In the genomic region with DNA sequence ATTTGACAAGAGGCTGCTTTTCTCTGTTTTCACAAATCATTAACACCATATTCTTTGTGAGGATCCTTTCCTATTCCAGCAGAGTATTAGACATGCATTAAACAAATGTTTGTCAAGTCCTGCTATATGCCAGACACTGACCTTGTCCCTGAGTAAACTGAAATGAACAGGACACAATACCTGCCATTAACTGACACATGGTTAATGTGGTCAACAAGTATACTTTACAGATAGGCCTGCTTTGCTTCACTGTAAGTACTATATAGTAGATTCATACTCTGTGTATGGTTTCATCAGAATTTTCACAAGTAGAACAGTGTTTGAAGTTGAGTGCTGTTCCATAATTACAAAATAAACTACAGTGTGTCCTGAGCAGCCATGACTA, we compare ENCODE assay signal across 25 cellular contexts. TPM values are rescaled to one million over a fixed set of nuclear protein-coding genes. Genes with fewer than 3 reads are reported as not detected.
A peak's percentile ranks its signal among the peaks of the same experiment; 100 is the strongest.
DNase-seq lines count a peak whose midpoint lies in the region; ATAC-seq and TF ChIP-seq lines count a peak whose summit lies in the region.
"Had no signal": no experiment of that assay in that cellular context is flagged by ENCODE, and none has a peak within 500 bp of the region (broad histone marks: within the 10 kb centered on the region; RNA-seq: fewer than 3 reads in every experiment).

No MANE protein-coding gene starts in this region.

- no peak overlapping the region for H2BK120ac ChIP-seq in H9 (ENCODE audit: low read depth, low read length, poor library complexity, severe bottlenecking)

- intact Hi-C loops in psoas muscle (cut with DNase I): no loop called here
- intact Hi-C loops in CD8-positive, alpha-beta T cell (cut with DNase I, micrococcal nuclease): no loop called here

- no peak overlapping the region for H2BK15ac ChIP-seq in H9 (ENCODE audit: low read depth, low read length)

- H3K9me3 ChIP-seq in H9 (ENCODE audit: control insufficient read depth, low read depth, low read length): no peaks in the 10 kb centered on the region
- H3K9me3 ChIP-seq in hepatocyte (ENCODE audit: low read depth): no peaks in the 10 kb centered on the region
- H3K9me3 ChIP-seq in psoas muscle: no peaks in the 10 kb centered on the region
- no peaks in the 10 kb centered on the region for H3K9me3 ChIP-seq in GM23248 (ENCODE audit: low read depth)
- H3K9me3 ChIP-seq in CD8-positive, alpha-beta T cell (ENCODE audit: low read length): no peaks in the 10 kb centered on the region
- H3K9me3 ChIP-seq: BLaER1, suprapubic skin had no signal

- TF ChIP-seq CTCF in H9 (conservative IDR thresholded peaks at IDR 0.05): no peak
- TF ChIP-seq CTCF in hepatocyte (IDR thresholded peaks at IDR 0.05; ENCODE audit: poor library complexity): no peak
- no peak for TF ChIP-seq CTCF in psoas muscle (IDR thresholded peaks at IDR 0.05)
- TF ChIP-seq CTCF in CD8-positive, alpha-beta T cell (IDR thresholded peaks at IDR 0.05): no peak

- H3K23me2 ChIP-seq in H9 (ENCODE audit: insufficient read length, low read depth, low read length, poor library complexity, severe bottlenecking): peaks cover 2% of the 10 kb centered on the region

- H3K36me3 ChIP-seq in hepatocyte (replicated peaks; ENCODE audit: insufficient read depth, low read depth): no peaks in the 10 kb centered on the region
- H3K36me3 ChIP-seq in psoas muscle (ENCODE audit: insufficient read depth in 1 of 2, low read depth in 1 of 2): peaks cover 6 to 40% of the 10 kb centered on the region in 2 donors
- H3K36me3 ChIP-seq in GM23248 (ENCODE audit: low read depth): no peaks in the 10 kb centered on the region
- no peaks in the 10 kb centered on the region for H3K36me3 ChIP-seq in CD8-positive, alpha-beta T cell (ENCODE audit: insufficient read depth, low read length)

- no peak overlapping the region for H3K4ac ChIP-seq in H9 (ENCODE audit: low read depth, low read length)

- peaks cover 14% of the 10 kb centered on the region for H3K36me3 Mint-ChIP-seq in activated naive CD4-positive, alpha-beta T cell treated with anti-CD3 and anti-CD28 coated beads, Interleukin-2, amount 50 U/mL, for 24 hours
- H3K36me3 Mint-ChIP-seq in H9 (ENCODE audit: insufficient read depth in 1 of 3, low read depth in 3 of 3): peaks cover 33 to 64% (median 53%) of the 10 kb centered on the region in 3 experiments; a peak in 6 of 7 replicates
- peaks cover 70% of the 10 kb centered on the region for H3K36me3 Mint-ChIP-seq in CD8-positive, alpha-beta T cell

- CTCF ChIA-PET in CD8-positive, alpha-beta T cell (lab: Charles Lee): no interaction called here

- H3K27ac Mint-ChIP-seq in activated naive CD4-positive, alpha-beta T cell treated with anti-CD3 and anti-CD28 coated beads, Interleukin-2, amount 50 U/mL, for 24 hours: no peak overlapping the region
- H3K27ac Mint-ChIP-seq in H9: 0 out of 7 replicates have a peak overlapping the region, but pooled peaks of 2 of the 3 experiments have one; percentile 19 to 41
- H3K27ac Mint-ChIP-seq in CD8-positive, alpha-beta T cell: no peak overlapping the region
- H3K27ac Mint-ChIP-seq: mesothelial cell of epicardium; stimulated activated memory B cell treated with anti-CD40 and anti-IgM and Interleukin-4, amounts not matched to agents 10 μg/mL and 1 μg/mL and 100 μg/mL, for 72 hours had no signal

- H3K9ac ChIP-seq in H9 (ENCODE audit: extremely low read depth, insufficient read length, low read length): no peak overlapping the region
- H3K9ac ChIP-seq in GM23248: no peak overlapping the region
- H3K9ac ChIP-seq: BLaER1 had no signal

- H3K4me2 ChIP-seq in H9 (ENCODE audit: insufficient read depth, insufficient read length, low read length): no peak overlapping the region
- peak overlapping the region; percentile 39 for H3K4me2 ChIP-seq in hepatocyte
- no peak overlapping the region for H3K4me2 ChIP-seq in GM23248 (ENCODE audit: unreplicated experiment)
- H3K4me2 ChIP-seq: BLaER1 had no signal

- H3T11ph ChIP-seq in H9 (ENCODE audit: low read length): no peak overlapping the region

- H3K27ac ChIP-seq in H9 (ENCODE audit: insufficient read length, low read depth, low read length) (no peak overlapping the region), hepatocyte (peak overlapping the region; percentile 26), psoas muscle (peak overlapping the region; percentile 96), GM23248 (no peak overlapping the region)
- no peak overlapping the region for H3K27ac ChIP-seq in CD8-positive, alpha-beta T cell (ENCODE audit: low read depth, low read length)
- H3K27ac ChIP-seq: BLaER1, suprapubic skin had no signal

- H3K18ac ChIP-seq in H9 (ENCODE audit: insufficient read length, low read depth, low read length): no peak overlapping the region

- H3K9me2 ChIP-seq in hepatocyte (replicated peaks; ENCODE audit: insufficient read depth): no peaks in the 10 kb centered on the region
- no peaks in the 10 kb centered on the region for H3K9me2 ChIP-seq in GM23248 (ENCODE audit: insufficient read depth)

- ATAC-seq in psoas muscle: no peak
- no peak for ATAC-seq in CD8-positive, alpha-beta T cell
- ATAC-seq: Panc1; stimulated activated memory B cell treated with anti-CD40 and anti-IgM and Interleukin-4, amounts not matched to agents 10 μg/mL and 1 μg/mL and 100 μg/mL, for 72 hours had no signal

- POLR2A ChIA-PET in CD8-positive, alpha-beta T cell (lab: Charles Lee): interaction anchor here (1.0 kb wide), 1 partner anchor 120 kb away, joined by 3 read pairs; no protein-coding TSS in a partner anchor

- no peak overlapping the region for H4K5ac ChIP-seq in H9 (ENCODE audit: insufficient read length, low read depth, low read length)

- H3K4me1 Mint-ChIP-seq in activated naive CD4-positive, alpha-beta T cell treated with anti-CD3 and anti-CD28 coated beads, Interleukin-2, amount 50 U/mL, for 24 hours: peaks cover 91% of the 10 kb centered on the region
- H3K4me1 Mint-ChIP-seq in H9: peaks cover 19 to 22% of the 10 kb centered on the region in 2 experiments
- H3K4me1 Mint-ChIP-seq in CD8-positive, alpha-beta T cell (ENCODE audit: low read depth): peaks cover 80% of the 10 kb centered on the region

- H3K4me1 ChIP-seq in H9 (ENCODE audit: insufficient read depth, low read length) (no peaks in the 10 kb centered on the region), hepatocyte (ENCODE audit: insufficient read depth) (peaks cover 14% of the 10 kb centered on the region), psoas muscle (peaks cover 64% of the 10 kb centered on the region), GM23248 (ENCODE audit: insufficient read depth) (peaks cover 22% of the 10 kb centered on the region)
- H3K4me1 ChIP-seq in CD8-positive, alpha-beta T cell (ENCODE audit: insufficient read depth, low read length): peaks cover 47% of the 10 kb centered on the region

- H3K27me3 Mint-ChIP-seq in activated naive CD4-positive, alpha-beta T cell treated with anti-CD3 and anti-CD28 coated beads, Interleukin-2, amount 50 U/mL, for 24 hours: no peaks in the 10 kb centered on the region
- H3K27me3 Mint-ChIP-seq in H9 (ENCODE audit: low read depth): no peaks in the 10 kb centered on the region; the same call in 1 of the 2 replicates
- H3K27me3 Mint-ChIP-seq in CD8-positive, alpha-beta T cell (ENCODE audit: low read depth): no peaks in the 10 kb centered on the region
- H3K27me3 Mint-ChIP-seq: naive B cell; stimulated activated memory B cell treated with anti-CD40 and anti-IgM and Interleukin-4, amounts not matched to agents 10 μg/mL and 1 μg/mL and 100 μg/mL, for 72 hours had no signal

- no peak for DNase-seq in activated naive CD4-positive, alpha-beta T cell (lab: John Stamatoyannopoulos, UW)
- DNase-seq in H9 (no peak), hepatocyte (ENCODE audit: low spot score) (no peak), psoas muscle (no peak), erythroblast (lab: John Stamatoyannopoulos, UW) (no peak), GM23248 (no peak)
- DNase-seq in CD8-positive, alpha-beta T cell: no peak
- DNase-seq: ACHN; activated CD4-positive, alpha-beta T cell treated with anti-CD3 and anti-CD28 coated beads, Interleukin-2, amount 50 U/mL, for 1 hour; activated effector memory CD4-positive, alpha-beta T cell treated with Interleukin-2 at 50 U/mL for 16 hours; cerebellar nuclear complex; glutamatergic neuron; naive B cell; NCI-H1092 treated with DMSO at 0.1 percent for 48 hours; NCI-H187; NCI-H2171 treated with DMSO at 0.1 percent for 48 hours; NCI-H524 treated with DMSO at 0.1 percent for 48 hours; SIG-M5; stimulated activated CD4-positive, alpha-beta T cell treated with anti-CD3 and anti-CD28 coated beads, Interleukin-4, amount 100 ng/mL, for 24 hours had no signal

- H3K27me3 ChIP-seq in H9 (ENCODE audit: insufficient read depth, low read length) (no peaks in the 10 kb centered on the region), hepatocyte (no peaks in the 10 kb centered on the region), psoas muscle (ENCODE audit: insufficient read depth in 3 of 3, low read length in 2 of 3) (no peaks in the 10 kb centered on the region), GM23248 (replicated peaks; ENCODE audit: insufficient read depth) (no peaks in the 10 kb centered on the region)
- H3K27me3 ChIP-seq in CD8-positive, alpha-beta T cell (ENCODE audit: insufficient read depth, low read length): no peaks in the 10 kb centered on the region
- H3K27me3 ChIP-seq: BLaER1, suprapubic skin had no signal

- no peak overlapping the region for H2AFZ ChIP-seq in H9 (ENCODE audit: low read length)
- H2AFZ ChIP-seq in hepatocyte: no peak overlapping the region
- H2AFZ ChIP-seq in GM23248: no peak overlapping the region

- peaks cover 45% of the 10 kb centered on the region; the same call in 1 of the 2 replicates for H3K79me2 ChIP-seq in H9 (ENCODE audit: insufficient read depth, low read length)
- peaks cover 99% of the 10 kb centered on the region for H3K79me2 ChIP-seq in hepatocyte
- peaks cover 100% of the 10 kb centered on the region for H3K79me2 ChIP-seq in GM23248 (ENCODE audit: insufficient read depth)

- TF ChIP-seq POLR2A in erythroblast (IDR thresholded peaks at IDR 0.05; ENCODE audit: low read length): no peak

- no peaks in the 10 kb centered on the region for H3K9me3 Mint-ChIP-seq in activated naive CD4-positive, alpha-beta T cell treated with anti-CD3 and anti-CD28 coated beads, Interleukin-2, amount 50 U/mL, for 24 hours
- H3K9me3 Mint-ChIP-seq in H9: no peaks in the 10 kb centered on the region; a peak in 1 of 5 replicates
- no peaks in the 10 kb centered on the region for H3K9me3 Mint-ChIP-seq in CD8-positive, alpha-beta T cell
- H3K9me3 Mint-ChIP-seq: mesothelial cell of epicardium; naive B cell; stimulated activated memory B cell treated with anti-CD40 and anti-IgM and Interleukin-4, amounts not matched to agents 10 μg/mL and 1 μg/mL and 100 μg/mL, for 72 hours had no signal

- no peak overlapping the region for H4K8ac ChIP-seq in H9 (replicated peaks; ENCODE audit: insufficient read length, low read depth, low read length)

- in situ Hi-C loops in GM23248 (cut with MboI): no loop called here

- H2BK5ac ChIP-seq in H9 (ENCODE audit: insufficient read length, low read length): no peak overlapping the region

- H3F3A ChIP-seq in GM23248 (ENCODE audit: insufficient read depth): no peaks in the 10 kb centered on the region

- H2BK12ac ChIP-seq in H9 (ENCODE audit: insufficient read length, low read depth, low read length): no peak overlapping the region

- peaks cover 4% of the 10 kb centered on the region for H3K79me1 ChIP-seq in H9 (ENCODE audit: insufficient read depth, low read depth, low read length, poor library complexity, severe bottlenecking)

- H2AK5ac ChIP-seq in H9 (ENCODE audit: insufficient read length, low read length): no peak overlapping the region

- no peak overlapping the region for H2BK20ac ChIP-seq in H9 (ENCODE audit: low read depth, low read length, poor library complexity, severe bottlenecking)

- no peak overlapping the region for H4K91ac ChIP-seq in H9 (ENCODE audit: insufficient read length, low read depth, low read length)

- H4K20me1 ChIP-seq in H9 (ENCODE audit: control insufficient read depth, insufficient read depth, insufficient read length) (no peaks in the 10 kb centered on the region), hepatocyte (ENCODE audit: insufficient read depth, poor library complexity, severe bottlenecking) (peaks cover 82% of the 10 kb centered on the region), GM23248 (ENCODE audit: insufficient read depth) (peaks cover 7% of the 10 kb centered on the region)

- no peak overlapping the region for H3K23ac ChIP-seq in H9 (ENCODE audit: insufficient read length, low read depth, low read length)

- no peak overlapping the region for H3K14ac ChIP-seq in H9 (ENCODE audit: insufficient read depth, low read length)

- peak overlapping the region; percentile 19 for H3K4me3 Mint-ChIP-seq in activated naive CD4-positive, alpha-beta T cell treated with anti-CD3 and anti-CD28 coated beads, Interleukin-2, amount 50 U/mL, for 24 hours
- H3K4me3 Mint-ChIP-seq in H9: no peak overlapping the region
- no peak overlapping the region for H3K4me3 Mint-ChIP-seq in CD8-positive, alpha-beta T cell
- H3K4me3 Mint-ChIP-seq: mesothelial cell of epicardium; stimulated activated memory B cell treated with anti-CD40 and anti-IgM and Interleukin-4, amounts not matched to agents 10 μg/mL and 1 μg/mL and 100 μg/mL, for 72 hours had no signal

- no peak overlapping the region for H3K56ac ChIP-seq in H9 (ENCODE audit: insufficient read length, low read depth, low read length)

- H3K4me3 ChIP-seq in hepatocyte: no peak overlapping the region
- H3K4me3 ChIP-seq in psoas muscle: peak overlapping the region; percentile 29
- no peak overlapping the region for H3K4me3 ChIP-seq in GM23248
- no peak overlapping the region for H3K4me3 ChIP-seq in CD8-positive, alpha-beta T cell (ENCODE audit: low read depth, low read length)
- H3K4me3 ChIP-seq: BLaER1, suprapubic skin had no signal

RNA-seq across cellular contexts. Expression of a gene that starts 5.9 kb away (rescaled TPM):
- total RNA-seq in H9 (2021) (58.0 and 58.9 TPM in 2 replicates), hepatocyte (33.8 and 40.4 TPM in 2 replicates), psoas muscle (10 to 100 TPM; 29.8 to 49.5 (median 35.8) TPM)
- polyA plus RNA-seq in hepatocyte (11.9 and 14.7 TPM in 2 replicates), psoas muscle (10 to 100 TPM in 2 of 3 donors, 1 to 10 TPM in 1; 6.3 to 20.8 (median 11.8) TPM), GM23248 (2016; fragmentation: Nextera tagmentation; extraction: Ambion mirVana) (13.9 and 14.4 TPM in 2 replicates)
- total RNA-seq in GM23248 (2014; rRNA removed; shearing (Covaris generic)): 29.3 and 31.5 TPM in 2 replicates
- 10 to 100 TPM; 46.4 to 49.4 TPM for total RNA-seq in CD8-positive, alpha-beta T cell

Comparison
In these comparisons a context has a peak if more than half of its experiments do, and no peak if none do; other contexts are left out.
1. H3K27ac Mint-ChIP-seq: peak in H9 (2 of 3); none in activated naive CD4-positive, alpha-beta T cell treated with anti-CD3 and anti-CD28 coated beads, Interleukin-2, amount 50 U/mL, for 24 hours (single experiment) and CD8-positive, alpha-beta T cell (single experiment).
2. H3K27ac ChIP-seq: peak in hepatocyte (single experiment) and psoas muscle (single experiment); none in H9 (single experiment), GM23248 (single experiment) and CD8-positive, alpha-beta T cell (single experiment).